Comparison of ENCODE assay signal across 40 cellular contexts in the genomic region with DNA sequence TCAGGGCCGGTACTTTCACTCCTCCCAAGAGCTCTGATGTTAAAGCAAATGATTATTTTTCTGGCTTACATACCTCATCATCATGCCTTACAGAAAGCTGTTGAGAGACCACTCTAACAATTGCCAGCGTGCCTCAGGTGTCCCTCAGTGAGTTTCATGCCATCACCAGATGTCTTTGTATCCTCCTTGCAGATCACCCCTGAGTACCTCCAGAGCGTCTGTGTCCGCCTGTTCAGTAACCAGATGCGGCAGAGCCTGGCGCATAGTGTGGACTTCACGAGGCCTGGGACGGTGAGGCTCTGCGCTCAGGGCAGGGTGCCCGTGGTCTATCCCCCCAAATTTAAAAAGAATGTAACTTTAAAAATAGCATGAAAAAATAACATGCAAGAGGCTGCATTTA.
"Had no signal": no experiment of that assay in that cellular context is flagged by ENCODE, and none has a peak within 500 bp of the region (broad histone marks: within the 10 kb centered on the region; RNA-seq: fewer than 3 reads in every experiment).

No MANE protein-coding gene starts in this region.

- H3K9me3 Mint-ChIP-seq: activated naive CD4-positive, alpha-beta T cell treated with anti-CD3 and anti-CD28 coated beads for 36 hours; activated naive CD4-positive, alpha-beta T cell treated with anti-CD3 and anti-CD28 coated beads, Interleukin-2, amount 10 ng/mL, durations not matched to agents 7 days and 5 days; activated naive CD4-positive, alpha-beta T cell treated with anti-CD3 and anti-CD28 coated beads, Interleukin-2, amount 50 U/mL, for 24 hours; activated naive CD4-positive, alpha-beta T cell treated with anti-CD3 and anti-CD28 coated beads, Interleukin-2, amount 50 U/mL, for 72 hours; activated naive CD8-positive, alpha-beta T cell treated with anti-CD3 and anti-CD28 coated beads for 36 hours; activated naive CD8-positive, alpha-beta T cell treated with anti-CD3 and anti-CD28 coated beads, Interleukin-2, amount 10 ng/mL, durations not matched to agents 7 days and 5 days; activated naive CD8-positive, alpha-beta T cell treated with anti-CD3 and anti-CD28 coated beads, Interleukin-2, amount 50 U/mL, for 24 hours; activated T-cell treated with anti-CD3 and anti-CD28 coated beads, Interleukin-2, amount 50 U/mL, for 24 hours; activated T-cell treated with anti-CD3 and anti-CD28 coated beads, Interleukin-2, amount 50 U/mL, for 4 hours; activated T-cell treated with anti-CD3 and anti-CD28 coated beads, Interleukin-2, amount 50 U/mL, for 72 hours; activated T-helper 1 cell treated with anti-CD3 and anti-CD28 coated beads, Interleukin-12 subunit alpha, Interleukin-12 subunit beta, Interleukin-2, Interleukin-4 antibody, amounts not matched to agents 30 ng/mL and 10 ng/mL and 1 ng/mL, durations not matched to agents 14 hours and 24 hours and 36 hours; activated T-helper 2 cell treated with anti-CD3 and anti-CD28 coated beads, Interferon-gamma antibody, Interleukin-2, Interleukin-4, amounts not matched to agents 10 μg/mL and 5 μg/mL and 100 μg/mL, durations not matched to agents 14 hours and 24 hours and 36 hours; brain; central memory CD8-positive, alpha-beta T cell had no signal

- H3K27ac Mint-ChIP-seq: activated naive CD4-positive, alpha-beta T cell treated with anti-CD3 and anti-CD28 coated beads for 36 hours; activated naive CD4-positive, alpha-beta T cell treated with anti-CD3 and anti-CD28 coated beads, Interleukin-2, amount 10 ng/mL, durations not matched to agents 7 days and 5 days; activated naive CD4-positive, alpha-beta T cell treated with anti-CD3 and anti-CD28 coated beads, Interleukin-2, amount 50 U/mL, for 24 hours; activated naive CD4-positive, alpha-beta T cell treated with anti-CD3 and anti-CD28 coated beads, Interleukin-2, amount 50 U/mL, for 72 hours; activated naive CD8-positive, alpha-beta T cell; activated naive CD8-positive, alpha-beta T cell treated with anti-CD3 and anti-CD28 coated beads for 36 hours; activated naive CD8-positive, alpha-beta T cell treated with anti-CD3 and anti-CD28 coated beads, Interleukin-2, amount 10 ng/mL, durations not matched to agents 7 days and 5 days; activated naive CD8-positive, alpha-beta T cell treated with anti-CD3 and anti-CD28 coated beads, Interleukin-2, amount 50 U/mL, for 24 hours; activated T-cell treated with anti-CD3 and anti-CD28 coated beads, Interleukin-2, amount 50 U/mL, for 24 hours; activated T-cell treated with anti-CD3 and anti-CD28 coated beads, Interleukin-2, amount 50 U/mL, for 72 hours; activated T-helper 1 cell treated with anti-CD3 and anti-CD28 coated beads, Interleukin-12 subunit alpha, Interleukin-12 subunit beta, Interleukin-2, Interleukin-4 antibody, amounts not matched to agents 30 ng/mL and 10 ng/mL and 1 ng/mL, durations not matched to agents 14 hours and 24 hours and 36 hours; activated T-helper 2 cell treated with anti-CD3 and anti-CD28 coated beads, Interferon-gamma antibody, Interleukin-2, Interleukin-4, amounts not matched to agents 10 μg/mL and 5 μg/mL and 100 μg/mL, durations not matched to agents 14 hours and 24 hours and 36 hours; brain had no signal

- H3K4me3 ChIP-seq: adrenal gland, ascending aorta, body of pancreas, breast epithelium, cardiac muscle cell had no signal

- H3K4me1 Mint-ChIP-seq: activated naive CD4-positive, alpha-beta T cell treated with anti-CD3 and anti-CD28 coated beads, Interleukin-2, amount 10 ng/mL, durations not matched to agents 7 days and 5 days; activated naive CD4-positive, alpha-beta T cell treated with anti-CD3 and anti-CD28 coated beads, Interleukin-2, amount 50 U/mL, for 24 hours; activated naive CD8-positive, alpha-beta T cell treated with anti-CD3 and anti-CD28 coated beads for 36 hours; activated naive CD8-positive, alpha-beta T cell treated with anti-CD3 and anti-CD28 coated beads, Interleukin-2, amount 10 ng/mL, durations not matched to agents 7 days and 5 days; activated naive CD8-positive, alpha-beta T cell treated with anti-CD3 and anti-CD28 coated beads, Interleukin-2, amount 50 U/mL, for 24 hours; brain; central memory CD8-positive, alpha-beta T cell had no signal

- H3K27me3 Mint-ChIP-seq: activated naive CD4-positive, alpha-beta T cell treated with anti-CD3 and anti-CD28 coated beads, Interleukin-2, amount 10 ng/mL, durations not matched to agents 7 days and 5 days; activated naive CD4-positive, alpha-beta T cell treated with anti-CD3 and anti-CD28 coated beads, Interleukin-2, amount 50 U/mL, for 24 hours; activated naive CD8-positive, alpha-beta T cell; activated naive CD8-positive, alpha-beta T cell treated with anti-CD3 and anti-CD28 coated beads for 36 hours; activated naive CD8-positive, alpha-beta T cell treated with anti-CD3 and anti-CD28 coated beads, Interleukin-2, amount 50 U/mL, for 24 hours; activated T-cell treated with anti-CD3 and anti-CD28 coated beads, Interleukin-2, amount 50 U/mL, for 24 hours; central memory CD8-positive, alpha-beta T cell had no signal

- H3K27me3 ChIP-seq: adrenal gland, ascending aorta, body of pancreas, brain microvascular endothelial cell, breast epithelium, cardiac muscle cell had no signal

- FAIRE-seq: astrocyte, bronchial epithelial cell had no signal

- H3K4me1 ChIP-seq: ascending aorta, breast epithelium had no signal

- H3K36me3 ChIP-seq: breast epithelium had no signal

- H3K9me3 ChIP-seq: adrenal gland, ascending aorta, body of pancreas, breast epithelium had no signal

- DNase-seq: activated effector memory CD4-positive, alpha-beta T cell treated with anti-CD3 and anti-CD28 coated beads, Interleukin-2, amount 50 U/mL, for 16 hours; activated effector memory CD4-positive, alpha-beta T cell treated with Interleukin-2 at 50 U/mL for 16 hours; activated gamma-delta T cell; activated gamma-delta T cell treated with Interleukin-2 at 50 U/mL for 16 hours; activated naive CD4-positive, alpha-beta T cell; activated naive CD4-positive, alpha-beta T cell treated with anti-CD3 and anti-CD28 coated beads for 36 hours; activated naive CD4-positive, alpha-beta T cell treated with anti-CD3 and anti-CD28 coated beads, Interleukin-2, amount 10 ng/mL, durations not matched to agents 7 days and 5 days; activated naive CD4-positive, alpha-beta T cell treated with anti-CD3 and anti-CD28 coated beads, Interleukin-2, amount 50 U/mL, for 16 hours; activated naive CD4-positive, alpha-beta T cell treated with Interleukin-2 at 50 U/mL for 16 hours; activated naive CD8-positive, alpha-beta T cell treated with anti-CD3 and anti-CD28 coated beads for 36 hours; activated naive CD8-positive, alpha-beta T cell treated with anti-CD3 and anti-CD28 coated beads, Interleukin-2, amount 10 ng/mL, durations not matched to agents 7 days and 5 days; activated naive CD8-positive, alpha-beta T cell treated with anti-CD3 and anti-CD28 coated beads, Interleukin-2, amount 50 U/mL, for 24 hours; activated T-cell treated with anti-CD3 and anti-CD28 coated beads for 4 hours; activated T-cell treated with anti-CD3 and anti-CD28 coated beads, Interleukin-2, amount 50 U/mL, for 1 hour; activated T-cell treated with anti-CD3 and anti-CD28 coated beads, Interleukin-2, amount 50 U/mL, for 24 hours; activated T-cell treated with anti-CD3 and anti-CD28 coated beads, Interleukin-2, amount 50 U/mL, for 4 hours; activated T-cell treated with anti-CD3 and anti-CD28 coated beads, Interleukin-2, amount 50 U/mL, for 48 hours; activated T-cell treated with anti-CD3 and anti-CD28 coated beads, Interleukin-2, amount 50 U/mL, for 72 hours; amniotic stem cell; amygdala; anterior cingulate cortex; aorta; body of pancreas; brain microvascular endothelial cell; caudate nucleus; central memory CD4-positive, alpha-beta T cell; cerebellar nuclear complex had no signal

- H3K36me3 Mint-ChIP-seq: activated naive CD4-positive, alpha-beta T cell treated with anti-CD3 and anti-CD28 coated beads, Interleukin-2, amount 10 ng/mL, durations not matched to agents 7 days and 5 days; activated naive CD4-positive, alpha-beta T cell treated with anti-CD3 and anti-CD28 coated beads, Interleukin-2, amount 50 U/mL, for 72 hours; activated naive CD8-positive, alpha-beta T cell; activated naive CD8-positive, alpha-beta T cell treated with anti-CD3 and anti-CD28 coated beads for 36 hours; activated naive CD8-positive, alpha-beta T cell treated with anti-CD3 and anti-CD28 coated beads, Interleukin-2, amount 10 ng/mL, durations not matched to agents 7 days and 5 days had no signal

- ATAC-seq: activated naive CD4-positive, alpha-beta T cell treated with anti-CD3 and anti-CD28 coated beads, Interleukin-2, amount 50 U/mL, for 72 hours; activated naive CD8-positive, alpha-beta T cell treated with anti-CD3 and anti-CD28 coated beads, Interleukin-2, amount 50 U/mL, for 24 hours; activated T-cell treated with anti-CD3 and anti-CD28 coated beads, Interleukin-2, amount 50 U/mL, for 4 hours; activated T-cell treated with anti-CD3 and anti-CD28 coated beads, Interleukin-2, amount 50 U/mL, for 72 hours; body of pancreas had no signal

- H3K27ac ChIP-seq: ascending aorta, body of pancreas, brain microvascular endothelial cell, breast epithelium, cardiac muscle cell had no signal

- H3K4me3 Mint-ChIP-seq: activated naive CD4-positive, alpha-beta T cell treated with anti-CD3 and anti-CD28 coated beads for 36 hours; activated naive CD4-positive, alpha-beta T cell treated with anti-CD3 and anti-CD28 coated beads, Interleukin-2, amount 10 ng/mL, durations not matched to agents 7 days and 5 days; activated naive CD4-positive, alpha-beta T cell treated with anti-CD3 and anti-CD28 coated beads, Interleukin-2, amount 50 U/mL, for 24 hours; activated naive CD8-positive, alpha-beta T cell; activated naive CD8-positive, alpha-beta T cell treated with anti-CD3 and anti-CD28 coated beads for 36 hours; activated naive CD8-positive, alpha-beta T cell treated with anti-CD3 and anti-CD28 coated beads, Interleukin-2, amount 10 ng/mL, durations not matched to agents 7 days and 5 days; activated naive CD8-positive, alpha-beta T cell treated with anti-CD3 and anti-CD28 coated beads, Interleukin-2, amount 50 U/mL, for 24 hours; activated T-cell treated with anti-CD3 and anti-CD28 coated beads, Interleukin-2, amount 50 U/mL, for 24 hours; activated T-cell treated with anti-CD3 and anti-CD28 coated beads, Interleukin-2, amount 50 U/mL, for 4 hours; activated T-cell treated with anti-CD3 and anti-CD28 coated beads, Interleukin-2, amount 50 U/mL, for 72 hours; activated T-helper 1 cell treated with anti-CD3 and anti-CD28 coated beads, Interleukin-12 subunit alpha, Interleukin-12 subunit beta, Interleukin-2, Interleukin-4 antibody, amounts not matched to agents 30 ng/mL and 10 ng/mL and 1 ng/mL, durations not matched to agents 14 hours and 24 hours and 36 hours; brain; central memory CD8-positive, alpha-beta T cell had no signal
